In the genomic region with DNA sequence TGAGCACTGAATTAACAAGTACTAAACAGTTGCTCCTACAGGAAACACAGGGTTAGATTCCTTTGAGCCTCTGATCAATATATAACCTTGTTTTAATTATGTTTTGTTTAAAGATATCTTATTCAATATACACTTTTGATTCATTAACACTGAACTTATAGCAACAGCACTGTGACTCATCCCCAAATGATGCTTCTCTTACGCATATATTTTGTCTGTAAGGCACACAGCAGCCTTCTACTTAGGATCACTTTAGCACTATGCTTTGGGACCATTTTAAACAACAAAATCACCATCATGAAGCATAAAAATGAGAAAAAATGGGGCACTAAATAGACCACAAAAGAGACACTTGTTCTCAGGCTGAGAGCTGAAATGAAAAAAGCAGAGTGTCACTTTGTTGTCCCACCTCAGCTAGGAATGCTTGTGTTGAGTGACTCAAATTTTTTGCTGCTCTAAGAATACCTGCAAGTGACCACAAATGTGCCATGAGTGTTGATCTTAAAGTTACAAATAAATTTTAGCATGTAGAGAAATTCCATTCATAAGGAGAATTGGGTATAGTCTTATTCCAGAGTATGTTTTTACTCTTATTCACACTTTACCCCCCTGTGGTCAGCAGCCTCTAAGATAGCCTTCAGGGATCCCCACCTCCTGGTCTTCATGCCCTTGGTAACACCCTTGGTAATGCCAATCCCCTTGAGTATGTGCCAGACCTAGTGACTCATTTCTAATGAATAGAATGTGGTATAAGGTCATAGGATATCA, we compare ENCODE assay signal across 16 cellular contexts.
DNase-seq lines count a peak whose midpoint lies in the region; ATAC-seq, FAIRE-seq and TF ChIP-seq lines count a peak whose summit lies in the region.
"Had no signal": no experiment of that assay in that cellular context is flagged by ENCODE, and none has a peak within 500 bp of the region (broad histone marks: within the 10 kb centered on the region; RNA-seq: fewer than 3 reads in every experiment).

No MANE protein-coding gene starts in this region.

- peaks cover 31% of the 10 kb centered on the region for H3K4me1 ChIP-seq in PC-3 (ENCODE audit: insufficient read depth, low read length)
- H3K4me1 ChIP-seq: left ventricle myocardium inferior had no signal

- H3K27ac ChIP-seq in PC-3 (ENCODE audit: low read length): peak overlapping the region; percentile 80
- H3K27ac ChIP-seq: heart left ventricle, left ventricle myocardium inferior had no signal

- H3K36me3 ChIP-seq in PC-3 (ENCODE audit: low read depth, low read length): no peaks in the 10 kb centered on the region
- H3K36me3 ChIP-seq: heart left ventricle, left ventricle myocardium inferior had no signal

- no peak overlapping the region for H2AFZ ChIP-seq in PC-3 (ENCODE audit: low read length)

- POLR2A ChIA-PET in PC-3 (lab: Charles Lee; ENCODE audit: unreplicated experiment): no interaction called here

- TF ChIP-seq CTCF in PC-3 (conservative IDR thresholded peaks at IDR 0.05; ENCODE audit: low read depth, low read length) (no peak), epithelial cell of esophagus (IDR thresholded peaks at IDR 0.05; ENCODE audit: insufficient read depth, low read depth, low read length, missing control alignments) (no peak)

- peak overlapping the region; percentile 28; the same call in 1 of the 2 replicates for H3K9ac ChIP-seq in PC-3 (ENCODE audit: low read length)

- no peaks in the 10 kb centered on the region for H3K79me2 ChIP-seq in PC-3 (ENCODE audit: low read length)

- peaks cover 4% of the 10 kb centered on the region for H3F3A ChIP-seq in PC-3 (ENCODE audit: low read length, unreplicated experiment)

- TF ChIP-seq POLR2A in GM12892 (IDR thresholded peaks at IDR 0.05; ENCODE audit: low read depth, low read length): no peak

- H3K4me3 ChIP-seq in PC-3 (ENCODE audit: low read length): no peak overlapping the region
- no peak overlapping the region for H3K4me3 ChIP-seq in epithelial cell of esophagus (ENCODE audit: low read length)
- H3K4me3 ChIP-seq: heart left ventricle, left ventricle myocardium inferior had no signal

- CTCF ChIA-PET in PC-3 (lab: Charles Lee): no interaction called here

- peak; percentile 37 for ATAC-seq in PC-3
- no peak for ATAC-seq in HG03457 (IDR thresholded peaks at IDR 0.05; ENCODE audit: unreplicated experiment)
- ATAC-seq: T-helper 17 cell had no signal

- intact Hi-C loops in PC-3 (cut with micrococcal nuclease): loop anchor here (2.0 to 5.0 kb wide), 4 partner anchors 66 to 404 kb away; partner anchors contain the start of gene ADRA1B

- no peaks in the 10 kb centered on the region for H4K20me1 ChIP-seq in PC-3 (ENCODE audit: low read length)

- H3K27me3 ChIP-seq in PC-3 (ENCODE audit: low read length): no peaks in the 10 kb centered on the region
- H3K27me3 ChIP-seq: heart left ventricle had no signal

- H3K4me2 ChIP-seq in PC-3 (ENCODE audit: low read length): peak overlapping the region; percentile 65

- no peak for FAIRE-seq in GM12892 (lab: Jason Lieb, UNC)
- FAIRE-seq: endothelial cell of umbilical vein had no signal

- H3K9me3 ChIP-seq in PC-3 (ENCODE audit: low read length): no peaks in the 10 kb centered on the region

- H3K9me2 ChIP-seq in PC-3 (replicated peaks; ENCODE audit: low read length): no peaks in the 10 kb centered on the region

- BruUV-seq in PC-3 (replicated peaks; lab: Mats Ljungman, UMichigan): no TSS peak

- peak; percentile 63 for DNase-seq in HCEC 1CT
- DNase-seq in PC-3: peak; percentile 73
- peak; percentile 86 for DNase-seq in epithelial cell of esophagus (ENCODE audit: low read depth)
- peak; percentile 69 for DNase-seq in renal cortical epithelial cell (ENCODE audit: low read depth)
- DNase-seq in activated CD8-positive, alpha-beta memory T cell treated with anti-CD3 and anti-CD28 coated beads, Interleukin-2, amount 50 U/mL, for 48 hours: no peak
- DNase-seq in T-helper 2 cell: no peak
- DNase-seq in GM12892 (ENCODE audit: insufficient read length): no peak
- DNase-seq: activated naive CD8-positive, alpha-beta T cell treated with anti-CD3 and anti-CD28 coated beads, Interleukin-2, amount 10 ng/mL, durations not matched to agents 7 days and 5 days; CD4-positive, alpha-beta memory T cell; GDM1; heart left ventricle; left ventricle myocardium inferior; stimulated activated CD4-positive, alpha-beta T cell treated with anti-CD3 and anti-CD28 coated beads, Interleukin-4, amount 100 ng/mL, for 1 hour; T-helper 17 cell had no signal

Comparison
In these comparisons a context has a peak if more than half of its experiments do, and no peak if none do; other contexts are left out.
1. DNase-seq: peak in HCEC 1CT (single experiment), PC-3 (single experiment), epithelial cell of esophagus (single experiment) and renal cortical epithelial cell (single experiment); none in activated CD8-positive, alpha-beta memory T cell treated with anti-CD3 and anti-CD28 coated beads, Interleukin-2, amount 50 U/mL, for 48 hours (single experiment), T-helper 2 cell (0 of 5) and GM12892 (single experiment).